ENCODE assay signal across 14 cellular contexts in genomic region chr19:23957660-23958281, GRCh38. TPM values are rescaled to one million over a fixed set of nuclear protein-coding genes. Genes with fewer than 3 reads are reported as not detected.
DNase-seq lines count a peak whose midpoint lies in the region; ATAC-seq, FAIRE-seq and TF ChIP-seq lines count a peak whose summit lies in the region.
"Had no signal": no experiment of that assay in that cellular context is flagged by ENCODE, and none has a peak within 500 bp of the region (broad histone marks: within the 10 kb centered on the region; RNA-seq: fewer than 3 reads in every experiment).

No MANE protein-coding gene starts in this region.

- no peaks in the 10 kb centered on the region for H3K27me3 Mint-ChIP-seq in stimulated activated naive CD8-positive, alpha-beta T cell treated with anti-CD3 and anti-CD28 coated beads, Interleukin-15, amount 100 ng/mL, for 72 hours

- DNase-seq in COLO668 (lab: John Stamatoyannopoulos, UW; ENCODE audit: unreplicated experiment) (peak; percentile 23), HTR-8/SVneo (ENCODE audit: insufficient read length, low spot score) (peak; percentile 27), K562 (ENCODE audit: extremely low read depth in 1 of 4, low spot score in 3 of 4) (no peak), lower lobe of right lung (no peak), NCI-H446 treated with DMSO at 0.1 percent for 48 hours (lab: John Stamatoyannopoulos, UW) (no peak), SKM-1 treated with dmso at 0.1 percent for 144 hours (lab: John Stamatoyannopoulos, UW; ENCODE audit: unreplicated experiment) (no peak)
- DNase-seq in stimulated activated naive CD8-positive, alpha-beta T cell treated with anti-CD3 and anti-CD28 coated beads, Interleukin-15, amount 100 ng/mL, for 72 hours: no peak
- DNase-seq: activated CD8-positive, alpha-beta T cell treated with anti-CD3 and anti-CD28 coated beads, Interleukin-2, amount 10 ng/mL, durations not matched to agents 7 days and 5 days; foreskin melanocyte; NCI-H146 had no signal

- FAIRE-seq in HTR-8/SVneo (lab: Jason Lieb, UNC) (peak; percentile 96), K562 (lab: Jason Lieb, UNC) (no peak)
- FAIRE-seq: D721Med had no signal

- POLR2A ChIA-PET in K562 (lab: Yijun Ruan, JAX): no interaction called here

- CTCF ChIA-PET in K562 (lab: Yijun Ruan, JAX; ENCODE audit: low intra/inter-chr PET ratio): no interaction called here

- no peak overlapping the region for H3K27ac Mint-ChIP-seq in stimulated activated naive CD8-positive, alpha-beta T cell treated with anti-CD3 and anti-CD28 coated beads, Interleukin-15, amount 100 ng/mL, for 72 hours
- H3K27ac Mint-ChIP-seq: activated CD8-positive, alpha-beta T cell treated with anti-CD3 and anti-CD28 coated beads, Interleukin-2, amount 10 ng/mL, durations not matched to agents 7 days and 5 days had no signal

- in situ Hi-C loops in K562 (cut with MboI): no loop called here

- H3K4me1 ChIP-seq in K562 (replicated peaks in 1 of 2; ENCODE audit: control insufficient read depth in 2 of 2, insufficient read depth in 2 of 2, low read length in 2 of 2): no peaks in the 10 kb centered on the region
- H3K4me1 ChIP-seq in lower lobe of right lung: no peaks in the 10 kb centered on the region
- H3K4me1 ChIP-seq: adrenal gland had no signal

- ATAC-seq in K562: no peak
- peak; percentile 85 to 90 for ATAC-seq in lower lobe of right lung
- ATAC-seq in HG03025 (IDR thresholded peaks at IDR 0.05; ENCODE audit: low FRiP score, unreplicated experiment): no peak
- no peak for ATAC-seq in stimulated activated naive CD8-positive, alpha-beta T cell treated with anti-CD3 and anti-CD28 coated beads, Interleukin-15, amount 100 ng/mL, for 72 hours
- ATAC-seq: activated CD8-positive, alpha-beta T cell treated with anti-CD3 and anti-CD28 coated beads, Interleukin-2, amount 10 ng/mL, durations not matched to agents 7 days and 5 days; sciatic nerve had no signal

- no peaks in the 10 kb centered on the region for H3K4me1 Mint-ChIP-seq in stimulated activated naive CD8-positive, alpha-beta T cell treated with anti-CD3 and anti-CD28 coated beads, Interleukin-15, amount 100 ng/mL, for 72 hours

- no peak for TF ChIP-seq RAD21 in K562 (CRISPR knock-in tag; conservative IDR thresholded peaks at IDR 0.05 in 1 of 2, IDR thresholded peaks at IDR 0.05 in 1 of 2)

- H3K4me3 Mint-ChIP-seq in stimulated activated naive CD8-positive, alpha-beta T cell treated with anti-CD3 and anti-CD28 coated beads, Interleukin-15, amount 100 ng/mL, for 72 hours: no peak overlapping the region
- H3K4me3 Mint-ChIP-seq: activated CD8-positive, alpha-beta T cell treated with anti-CD3 and anti-CD28 coated beads, Interleukin-2, amount 10 ng/mL, durations not matched to agents 7 days and 5 days had no signal

- no peak for TF ChIP-seq EP300 in K562 (IDR thresholded peaks at IDR 0.05; ENCODE audit: low read length)

- WGBS in K562 (ENCODE audit: insufficient coverage, low coverage, missing lambda C conversion rate): 0% methylated on average over 15 of the region's 15 CpGs

- no peaks in the 10 kb centered on the region for H3K79me2 ChIP-seq in K562 (ENCODE audit: control insufficient read depth, insufficient read depth, low read length)

- peaks cover 17 to 46% of the 10 kb centered on the region in 2 donors for H3K9me3 Mint-ChIP-seq in stimulated activated naive CD8-positive, alpha-beta T cell treated with anti-CD3 and anti-CD28 coated beads, Interleukin-15, amount 100 ng/mL, for 72 hours

- no peak overlapping the region for H2AFZ ChIP-seq in K562 (ENCODE audit: low read depth, low read length)

- intact Hi-C loops in K562 (cut with micrococcal nuclease): no loop called here
- intact Hi-C loops in lower lobe of right lung (cut with DNase I): no loop called here

- H3K4me3 ChIP-seq in K562 (no peak overlapping the region), lower lobe of right lung (no peak overlapping the region)
- H3K4me3 ChIP-seq: adrenal gland had no signal

- H3K36me3 ChIP-seq in K562 (ENCODE audit: control insufficient read depth, insufficient read depth, low read length) (no peaks in the 10 kb centered on the region), lower lobe of right lung (no peaks in the 10 kb centered on the region)
- H3K36me3 ChIP-seq: adrenal gland had no signal

- H3K9me3 ChIP-seq in K562 (replicated peaks; ENCODE audit: control insufficient read depth, insufficient read depth, low read depth, low read length): no peaks in the 10 kb centered on the region
- no peaks in the 10 kb centered on the region for H3K9me3 ChIP-seq in lower lobe of right lung
- H3K9me3 ChIP-seq: adrenal gland had no signal

- H3K27ac ChIP-seq in K562 (ENCODE audit: extremely low read depth, low read depth, low read length): no peak overlapping the region
- no peak overlapping the region for H3K27ac ChIP-seq in lower lobe of right lung
- H3K27ac ChIP-seq: adrenal gland had no signal

- BruUV-seq in K562 (replicated peaks; lab: Mats Ljungman, UMichigan): no TSS peak

- no peaks in the 10 kb centered on the region for H3K9me1 ChIP-seq in K562 (ENCODE audit: control insufficient read depth, insufficient read depth, low read length)

- no peaks in the 10 kb centered on the region for H4K20me1 ChIP-seq in K562 (replicated peaks; ENCODE audit: control insufficient read depth, insufficient read depth, low read length)

- H3K27me3 ChIP-seq in K562 (ENCODE audit: control insufficient read depth in 2 of 2, insufficient read depth in 2 of 2, low read length in 2 of 2) (no peaks in the 10 kb centered on the region), lower lobe of right lung (ENCODE audit: low read depth) (no peaks in the 10 kb centered on the region)
- H3K27me3 ChIP-seq: adrenal gland had no signal

- H3K4me2 ChIP-seq in K562 (ENCODE audit: insufficient read depth, low read length): no peak overlapping the region

- no peak overlapping the region for H3K9ac ChIP-seq in K562 (ENCODE audit: insufficient read depth in 1 of 2, low read depth in 2 of 2, low read length in 2 of 2)

- no peak for TF ChIP-seq POLR2A in K562 (conservative IDR thresholded peaks at IDR 0.05)

- TF ChIP-seq CTCF in K562 (IDR thresholded peaks at IDR 0.05 in 2 of 3, conservative IDR thresholded peaks at IDR 0.05 in 1 of 3; ENCODE audit: insufficient read depth in 2 of 3, low read depth in 1 of 3, low read length in 3 of 3): no peak
- no peak for TF ChIP-seq CTCF in lower lobe of right lung (IDR thresholded peaks at IDR 0.05)

TF ChIP-seq in K562, 482 proteins besides CTCF, POLR2A, EP300 and RAD21:
- TF ChIP-seq FOSL1 (tag; conservative IDR thresholded peaks at IDR 0.05): peak; percentile 44
- TF ChIP-seq KLF6 (CRISPR knock-in tag; IDR thresholded peaks at IDR 0.05; ENCODE audit: borderline replicate concordance): no peak

RNA-seq across cellular contexts. Expression of gene ZNF726, which starts 43.1 kb away (rescaled TPM):
- 26.2 and 44.7 TPM in 2 replicates for total RNA-seq in K562 (2011; cell fraction: chromatin; rRNA removed; ENCODE audit: low replicate concordance)
- 24.1 and 25.5 TPM in 2 replicates for total RNA-seq in K562 (2011; cell fraction: nucleolus; rRNA removed)
- total RNA-seq in K562 (2011; cell fraction: nucleoplasm; rRNA removed): 39.7 and 58.2 TPM in 2 replicates
- total RNA-seq in K562 (2014; rRNA removed) (13.4 and 16.3 TPM in 2 replicates), K562 (2014; rRNA removed; fragmentation: Illumina TruSeq; extraction: Trizol) (17.2 and 17.5 TPM in 2 replicates), K562 (2015; rRNA removed; fragmentation: Illumina TruSeq; extraction: Trizol) (14.0 and 14.6 TPM in 2 replicates), K562 (2021) (10.5 and 11.6 TPM in 2 replicates), lower lobe of right lung (3.2 TPM)
- polyA plus RNA-seq in K562 (2011; rRNA removed) (12.4 and 16.1 TPM in 2 replicates), K562 (2014; fragmentation: Illumina TruSeq; extraction: Trizol) (10.3 and 10.5 TPM in 2 replicates), K562 (2014; fragmentation: Nextera tagmentation; extraction: Ambion mirVana) (1 to 10 TPM; 8.6 to 9.0 TPM), K562 (2014; rRNA removed) (16.7 and 20.8 TPM in 2 replicates)
- polyA plus RNA-seq in K562 (2011; cell fraction: cytosol; rRNA removed): 7.7 and 12.0 TPM in 2 replicates
- 25.7 and 29.9 TPM in 2 replicates for polyA plus RNA-seq in K562 (2011; cell fraction: nucleus; rRNA removed)
- polyA plus RNA-seq in K562 (2012): 5.4 and 19.6 TPM in 2 replicates
- polyA minus RNA-seq in K562 (2011; rRNA and poly(A)+ RNA removed): 11.6 and 13.7 TPM in 2 replicates
- polyA minus RNA-seq in K562 (2011; cell fraction: cytosol; rRNA and poly(A)+ RNA removed): 4.4 and 5.6 TPM in 2 replicates
- 18.4 and 22.4 TPM in 2 replicates for polyA minus RNA-seq in K562 (2011; cell fraction: nucleus; rRNA and poly(A)+ RNA removed)

Comparison
In these comparisons a context has a peak if more than half of its experiments do, and no peak if none do; other contexts are left out.
1. DNase-seq: peak in COLO668 (single experiment) and HTR-8/SVneo (single experiment); none in K562 (0 of 4), lower lobe of right lung (single experiment), NCI-H446 treated with DMSO at 0.1 percent for 48 hours (single experiment), SKM-1 treated with dmso at 0.1 percent for 144 hours (single experiment) and stimulated activated naive CD8-positive, alpha-beta T cell treated with anti-CD3 and anti-CD28 coated beads, Interleukin-15, amount 100 ng/mL, for 72 hours (0 of 2).
2. ATAC-seq: peak in lower lobe of right lung (2 of 2); none in K562 (single experiment), HG03025 (single experiment) and stimulated activated naive CD8-positive, alpha-beta T cell treated with anti-CD3 and anti-CD28 coated beads, Interleukin-15, amount 100 ng/mL, for 72 hours (single experiment).